26 cellular contexts compared by ENCODE assay signal in genomic region chr19:31257426-31258130, GRCh38.
"Had no signal": no experiment of that assay in that cellular context is flagged by ENCODE, and none has a peak within 500 bp of the region (broad histone marks: within the 10 kb centered on the region; RNA-seq: fewer than 3 reads in every experiment).

No MANE protein-coding gene starts in this region.

- H3K9me3 Mint-ChIP-seq: activated naive CD4-positive, alpha-beta T cell treated with anti-CD3 and anti-CD28 coated beads for 36 hours; activated naive CD8-positive, alpha-beta T cell treated with anti-CD3 and anti-CD28 coated beads for 36 hours; naive thymus-derived CD8-positive, alpha-beta T cell; stimulated activated naive B cell treated with anti-CD40 and anti-IgM and Interleukin-4, amounts not matched to agents 10 μg/mL and 1 μg/mL and 100 μg/mL, for 72 hours had no signal

- H3K27ac ChIP-seq: adrenal gland, body of pancreas, gastrocnemius medialis, left ventricle myocardium inferior, ovary, tibial nerve, WERI-Rb-1 had no signal

- H3K9me3 ChIP-seq: adrenal gland, body of pancreas, gastrocnemius medialis, left ventricle myocardium inferior, ovary, tibial nerve had no signal

- H3K4me1 ChIP-seq: adrenal gland, body of pancreas had no signal

- H3K27me3 Mint-ChIP-seq: stimulated activated naive B cell treated with anti-CD40 and anti-IgM and Interleukin-4, amounts not matched to agents 10 μg/mL and 1 μg/mL and 100 μg/mL, for 72 hours had no signal

- H3K4me3 ChIP-seq: adrenal gland, body of pancreas, gastrocnemius medialis, left ventricle myocardium inferior, lung, ovary, tibial nerve had no signal

- ATAC-seq: activated CD4-positive, CD25-positive, alpha-beta regulatory T cell treated with anti-CD3 and anti-CD28 coated beads, Interleukin-2, amount 50 U/mL, for 24 hours; body of pancreas; gastrocnemius medialis; naive thymus-derived CD8-positive, alpha-beta T cell; sciatic nerve; stimulated activated naive B cell treated with anti-CD40 and anti-IgM and Interleukin-4, amounts not matched to agents 10 μg/mL and 1 μg/mL and 100 μg/mL, for 72 hours; T-helper 17 cell had no signal

- H3K4me1 Mint-ChIP-seq: stimulated activated naive B cell treated with anti-CD40 and anti-IgM and Interleukin-4, amounts not matched to agents 10 μg/mL and 1 μg/mL and 100 μg/mL, for 72 hours; T-helper 17 cell had no signal

- H3K4me3 Mint-ChIP-seq: activated naive CD4-positive, alpha-beta T cell treated with anti-CD3 and anti-CD28 coated beads for 36 hours; activated naive CD8-positive, alpha-beta T cell treated with anti-CD3 and anti-CD28 coated beads for 36 hours; naive thymus-derived CD8-positive, alpha-beta T cell; stimulated activated naive B cell treated with anti-CD40 and anti-IgM and Interleukin-4, amounts not matched to agents 10 μg/mL and 1 μg/mL and 100 μg/mL, for 72 hours; T-helper 17 cell had no signal

- H3K36me3 ChIP-seq: adrenal gland, gastrocnemius medialis, left ventricle myocardium inferior, ovary, tibial nerve, WERI-Rb-1 had no signal

- DNase-seq: activated CD4-positive, alpha-beta T cell treated with anti-CD3 and anti-CD28 coated beads for 48 hours; activated CD4-positive, alpha-beta T cell treated with anti-CD3 and anti-CD28 coated beads, Interleukin-2, amount 50 U/mL, for 48 hours; activated naive CD4-positive, alpha-beta T cell treated with anti-CD3 and anti-CD28 coated beads for 36 hours; activated naive CD8-positive, alpha-beta T cell treated with anti-CD3 and anti-CD28 coated beads for 36 hours; activated T-cell treated with anti-CD3 and anti-CD28 coated beads, Interleukin-2, amount 50 U/mL, for 48 hours; aorta; body of pancreas; dermis blood vessel endothelial cell; effector CD4-positive, alpha-beta T cell; gastrocnemius medialis; glutamatergic neuron; left ventricle myocardium inferior; naive thymus-derived CD8-positive, alpha-beta T cell; ovary; small intestine; stimulated activated CD4-positive, alpha-beta T cell treated with anti-CD3 and anti-CD28 coated beads, Interleukin-1b, Interleukin-23, amount 100 ng/mL, for 48 hours; stimulated activated CD4-positive, alpha-beta T cell treated with anti-CD3 and anti-CD28 coated beads, Interleukin-4, amount 100 ng/mL, for 4 hours; stimulated activated naive B cell treated with anti-CD40 and anti-IgM and Interleukin-4, amounts not matched to agents 10 μg/mL and 1 μg/mL and 100 μg/mL, for 72 hours; T-helper 17 cell; T1000; WERI-Rb-1 had no signal

- H3K27ac Mint-ChIP-seq: activated naive CD4-positive, alpha-beta T cell treated with anti-CD3 and anti-CD28 coated beads for 36 hours; activated naive CD8-positive, alpha-beta T cell treated with anti-CD3 and anti-CD28 coated beads for 36 hours; stimulated activated naive B cell treated with anti-CD40 and anti-IgM and Interleukin-4, amounts not matched to agents 10 μg/mL and 1 μg/mL and 100 μg/mL, for 72 hours; T-helper 17 cell had no signal

- H3K27me3 ChIP-seq: adrenal gland, body of pancreas, ovary, tibial nerve had no signal
